29 cellular contexts compared by ENCODE assay signal in genomic region chr18:32446780-32447179, GRCh38. TPM values are rescaled to one million over a fixed set of nuclear protein-coding genes. Genes with fewer than 3 reads are reported as not detected.
DNase-seq lines count a peak whose midpoint lies in the region.
"Had no signal": no experiment of that assay in that cellular context is flagged by ENCODE, and none has a peak within 500 bp of the region (broad histone marks: within the 10 kb centered on the region; RNA-seq: fewer than 3 reads in every experiment).

No MANE protein-coding gene starts in this region.

- no peak overlapping the region for H2BK5ac ChIP-seq in neuronal stem cell (ENCODE audit: low read length)

- no peak overlapping the region for H3K9ac ChIP-seq in SK-N-MC (ENCODE audit: insufficient read length)
- H3K9ac ChIP-seq in neuronal stem cell (ENCODE audit: low read depth, low read length, poor library complexity): no peak overlapping the region

- H3K9me3 ChIP-seq in SK-N-MC (ENCODE audit: low read depth, low read length): no peaks in the 10 kb centered on the region
- no peaks in the 10 kb centered on the region for H3K9me3 ChIP-seq in neuronal stem cell (replicated peaks in 1 of 2; ENCODE audit: control insufficient read depth in 2 of 2, insufficient read depth in 1 of 2, low read depth in 1 of 2, low read length in 2 of 2)
- H3K9me3 ChIP-seq: gastrocnemius medialis, ovary, Peyer's patch, suprapubic skin, upper lobe of right lung had no signal

- H3K4me1 ChIP-seq in neuronal stem cell (ENCODE audit: control insufficient read depth in 2 of 2, insufficient read depth in 1 of 2, low read depth in 1 of 2, low read length in 2 of 2): peaks cover 3 to 7% of the 10 kb centered on the region in 2 donors
- H3K4me1 ChIP-seq: upper lobe of right lung had no signal

- H3K4me2 ChIP-seq in neuronal stem cell (ENCODE audit: insufficient read depth, low read length, poor library complexity, severe bottlenecking): no peak overlapping the region
- H3K4me2 ChIP-seq: hepatocyte had no signal

- H3K14ac ChIP-seq in neuronal stem cell (ENCODE audit: low read length): no peak overlapping the region

- H2BK12ac ChIP-seq in neuronal stem cell (ENCODE audit: low read length): no peak overlapping the region

- H3K18ac ChIP-seq in neuronal stem cell (ENCODE audit: low read length): no peak overlapping the region

- no peak overlapping the region for H2BK120ac ChIP-seq in neuronal stem cell (ENCODE audit: low read depth, low read length)

- no peaks in the 10 kb centered on the region for H3K79me1 ChIP-seq in neuronal stem cell (ENCODE audit: low read depth, low read length)

- H3K36me3 ChIP-seq in SK-N-MC (ENCODE audit: insufficient read depth, low read length): no peaks in the 10 kb centered on the region
- H3K36me3 ChIP-seq in neuronal stem cell (replicated peaks in 1 of 2; ENCODE audit: control insufficient read depth in 2 of 2, insufficient read depth in 2 of 2, low read length in 2 of 2): no peaks in the 10 kb centered on the region
- H3K36me3 ChIP-seq: gastrocnemius medialis, ovary, Peyer's patch, suprapubic skin, upper lobe of right lung had no signal

- no peak overlapping the region for H4K91ac ChIP-seq in neuronal stem cell (ENCODE audit: low read depth, low read length, poor library complexity)

- H3K23ac ChIP-seq in neuronal stem cell (ENCODE audit: low read depth, low read length, poor library complexity): no peak overlapping the region

- no peak overlapping the region for H3K4ac ChIP-seq in neuronal stem cell (ENCODE audit: low read length)

- no peak overlapping the region for H2BK15ac ChIP-seq in neuronal stem cell (ENCODE audit: low read length)

- peak overlapping the region; percentile 50 for H3K4me3 ChIP-seq in SK-N-MC
- no peak overlapping the region for H3K4me3 ChIP-seq in neuronal stem cell (ENCODE audit: low read length in 2 of 2)
- H3K4me3 ChIP-seq: gastrocnemius medialis, hepatocyte, ovary, Peyer's patch, suprapubic skin, upper lobe of right lung had no signal

- H3K27me3 ChIP-seq in neuronal stem cell (ENCODE audit: control insufficient read depth in 3 of 3, insufficient read depth in 3 of 3, low read depth in 1 of 3, low read length in 3 of 3): no peaks in the 10 kb centered on the region
- H3K27me3 ChIP-seq: gastrocnemius medialis, hepatocyte, ovary, Peyer's patch, suprapubic skin, upper lobe of right lung had no signal

- H2AK5ac ChIP-seq in neuronal stem cell (ENCODE audit: low read depth, low read length): no peak overlapping the region

- WGBS in neuronal stem cell (ENCODE audit: extremely low coverage in 2 of 2, insufficient read length in 2 of 2, insufficient replicate concordance in 1 of 2), 2 donors: no CpG with 5 or more reads among the region's 3 CpGs

- H3K27ac ChIP-seq in SK-N-MC (peak overlapping the region; percentile 57; the same call in 1 of the 2 replicates), neuronal stem cell (replicated peaks; ENCODE audit: low read length) (no peak overlapping the region)
- H3K27ac ChIP-seq: 22Rv1, gastrocnemius medialis, hepatocyte, ovary, Peyer's patch, suprapubic skin, upper lobe of right lung had no signal

- no peak overlapping the region for H4K8ac ChIP-seq in neuronal stem cell (ENCODE audit: low read depth, low read length)

- peak overlapping the region; percentile 22 for H2AFZ ChIP-seq in neuronal stem cell (ENCODE audit: low read length)
- H2AFZ ChIP-seq: hepatocyte had no signal

- peak; percentile 28 for DNase-seq in DMS 273 (lab: John Stamatoyannopoulos, UW; ENCODE audit: unreplicated experiment)
- DNase-seq in DMS 273 treated with DMSO at 0.1 percent for 48 hours (lab: John Stamatoyannopoulos, UW): no peak
- DNase-seq in NCI-H146 (lab: John Stamatoyannopoulos, UW): peak; percentile 79
- DNase-seq in SK-N-MC (ENCODE audit: low read depth, low spot score): no peak
- no peak for DNase-seq in neuronal stem cell (ENCODE audit: low spot score)
- DNase-seq in activated T-cell treated with anti-CD3 and anti-CD28 coated beads, Interleukin-2, amount 50 U/mL, for 1 hour: no peak
- DNase-seq in KG1 (lab: John Stamatoyannopoulos, UW): no peak
- DNase-seq in effector CD8-positive, alpha-beta T cell (lab: John Stamatoyannopoulos, UW): no peak
- DNase-seq: activated CD4-positive, alpha-beta memory T cell treated with anti-CD3 and anti-CD28 coated beads for 36 hours; activated CD4-positive, CD25-positive, alpha-beta regulatory T cell treated with anti-CD3 and anti-CD28 coated beads, Interleukin-2, amount 50 U/mL, for 72 hours; activated naive CD4-positive, alpha-beta T cell treated with Interleukin-2 at 50 U/mL for 16 hours; Calu3; cerebellar nuclear complex; DND-41; gastrocnemius medialis; left colon; mammary epithelial cell; NCI-H1092; NCI-H2171; NCI-H510A treated with DMSO at 0.1 percent for 48 hours; ovary; Peyer's patch; retina; SHP77; upper lobe of right lung had no signal

RNA-seq across cellular contexts. Expression of gene GAREM1, which starts 23.9 kb away (rescaled TPM):
- polyA plus RNA-seq in neuronal stem cell (2013, experiment 1 of 2): 6.6 TPM
- 6.5 TPM for polyA plus RNA-seq in neuronal stem cell (2013, experiment 2 of 2)
- polyA plus RNA-seq: CD14-positive monocyte had no signal

Comparison
In these comparisons a context has a peak if more than half of its experiments do, and no peak if none do; other contexts are left out.
1. DNase-seq: peak in DMS 273 (single experiment) and NCI-H146 (single experiment); none in DMS 273 treated with DMSO at 0.1 percent for 48 hours (single experiment), SK-N-MC (single experiment), neuronal stem cell (single experiment), activated T-cell treated with anti-CD3 and anti-CD28 coated beads, Interleukin-2, amount 50 U/mL, for 1 hour (single experiment), KG1 (single experiment) and effector CD8-positive, alpha-beta T cell (single experiment).